1 cellular context compared by ENCODE assay signal in genomic region chr10:109784236-109784635, GRCh38.
TF ChIP-seq lines count a peak whose summit lies in the region.

No MANE protein-coding gene starts in this region.

TF ChIP-seq in SK-N-SH, 30 proteins besides CTCF, POLR2A, EP300 and RAD21 (continued from another document):
- TF ChIP-seq FOSL2 (IDR thresholded peaks at IDR 0.05; ENCODE audit: borderline replicate concordance, low read depth), result no peak
TF ChIP-seq in SK-N-SH: peak in this region for 0.
